In the genomic region with DNA sequence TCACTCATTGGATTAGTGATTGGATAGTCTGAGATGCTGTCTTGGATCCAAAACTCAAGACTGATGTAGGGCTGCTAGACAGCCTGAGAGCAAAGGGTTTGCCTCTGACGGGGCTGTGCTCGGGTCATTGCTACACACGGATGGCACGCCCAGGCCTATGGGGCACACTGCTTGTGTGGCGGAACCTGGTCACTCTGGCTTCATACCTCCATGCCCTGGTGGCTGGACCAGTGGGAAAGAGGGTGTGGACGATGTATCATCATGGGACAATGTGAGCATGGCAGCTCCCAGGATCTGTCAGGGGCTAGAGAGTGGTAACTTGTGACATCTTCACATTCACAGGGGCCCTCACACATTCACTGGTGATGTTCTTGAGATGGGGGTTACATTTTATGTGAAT, we compare ENCODE assay signal across 1 cellular context.
TF ChIP-seq lines count a peak whose summit lies in the region.

No MANE protein-coding gene starts in this region.

TF ChIP-seq in GM23338, 12 proteins besides CTCF, POLR2A, EP300 and RAD21 (continued from another document):
- TF ChIP-seq, protein P1, sequence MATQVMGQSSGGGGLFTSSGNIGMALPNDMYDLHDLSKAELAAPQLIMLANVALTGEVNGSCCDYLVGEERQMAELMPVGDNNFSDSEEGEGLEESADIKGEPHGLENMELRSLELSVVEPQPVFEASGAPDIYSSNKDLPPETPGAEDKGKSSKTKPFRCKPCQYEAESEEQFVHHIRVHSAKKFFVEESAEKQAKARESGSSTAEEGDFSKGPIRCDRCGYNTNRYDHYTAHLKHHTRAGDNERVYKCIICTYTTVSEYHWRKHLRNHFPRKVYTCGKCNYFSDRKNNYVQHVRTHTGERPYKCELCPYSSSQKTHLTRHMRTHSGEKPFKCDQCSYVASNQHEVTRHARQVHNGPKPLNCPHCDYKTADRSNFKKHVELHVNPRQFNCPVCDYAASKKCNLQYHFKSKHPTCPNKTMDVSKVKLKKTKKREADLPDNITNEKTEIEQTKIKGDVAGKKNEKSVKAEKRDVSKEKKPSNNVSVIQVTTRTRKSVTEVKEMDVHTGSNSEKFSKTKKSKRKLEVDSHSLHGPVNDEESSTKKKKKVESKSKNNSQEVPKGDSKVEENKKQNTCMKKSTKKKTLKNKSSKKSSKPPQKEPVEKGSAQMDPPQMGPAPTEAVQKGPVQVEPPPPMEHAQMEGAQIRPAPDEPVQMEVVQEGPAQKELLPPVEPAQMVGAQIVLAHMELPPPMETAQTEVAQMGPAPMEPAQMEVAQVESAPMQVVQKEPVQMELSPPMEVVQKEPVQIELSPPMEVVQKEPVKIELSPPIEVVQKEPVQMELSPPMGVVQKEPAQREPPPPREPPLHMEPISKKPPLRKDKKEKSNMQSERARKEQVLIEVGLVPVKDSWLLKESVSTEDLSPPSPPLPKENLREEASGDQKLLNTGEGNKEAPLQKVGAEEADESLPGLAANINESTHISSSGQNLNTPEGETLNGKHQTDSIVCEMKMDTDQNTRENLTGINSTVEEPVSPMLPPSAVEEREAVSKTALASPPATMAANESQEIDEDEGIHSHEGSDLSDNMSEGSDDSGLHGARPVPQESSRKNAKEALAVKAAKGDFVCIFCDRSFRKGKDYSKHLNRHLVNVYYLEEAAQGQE (IDR thresholded peaks at IDR 0.05; ENCODE audit: unreplicated experiment), result no peak
- TF ChIP-seq JUNB (IDR thresholded peaks at IDR 0.05; ENCODE audit: unreplicated experiment), result no peak
- TF ChIP-seq EZH2 (IDR thresholded peaks at IDR 0.05; ENCODE audit: low read depth, unreplicated experiment), result no peak
- no peak for TF ChIP-seq EZH2phosphoT487 (IDR thresholded peaks at IDR 0.05; ENCODE audit: unreplicated experiment)
- no peak for TF ChIP-seq POLR2AphosphoS5 (IDR thresholded peaks at IDR 0.05; ENCODE audit: low read depth)
TF ChIP-seq in GM23338: peak in this region for 0.
